Comparison of ENCODE assay signal across 29 cellular contexts in the genomic region with DNA sequence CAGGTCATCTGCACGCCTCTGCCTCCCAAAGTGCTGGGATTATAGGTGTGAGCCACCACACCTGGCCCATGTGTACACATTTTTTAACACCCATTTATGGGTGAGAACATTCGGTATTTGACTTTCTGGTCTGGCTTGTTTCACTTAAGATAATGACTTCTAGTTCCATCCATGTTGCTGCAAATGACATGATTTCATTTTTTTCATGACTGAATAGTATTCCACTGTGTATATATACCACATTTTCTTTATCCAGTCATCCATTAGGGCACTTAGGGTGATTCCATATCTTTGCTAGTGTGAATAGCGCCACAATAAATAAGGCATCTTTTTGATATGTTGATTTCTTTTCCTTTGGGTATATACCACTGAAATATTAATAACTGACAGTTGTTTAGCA. TPM values are rescaled to one million over a fixed set of nuclear protein-coding genes. Genes with fewer than 3 reads are reported as not detected.
DNase-seq lines count a peak whose midpoint lies in the region; ATAC-seq, FAIRE-seq and TF ChIP-seq lines count a peak whose summit lies in the region.
"Had no signal": no experiment of that assay in that cellular context is flagged by ENCODE, and none has a peak within 500 bp of the region (broad histone marks: within the 10 kb centered on the region; RNA-seq: fewer than 3 reads in every experiment).

No MANE protein-coding gene starts in this region.

- no peak overlapping the region for H3K4me2 ChIP-seq in OCI-LY7 (ENCODE audit: low read length)
- H3K4me2 ChIP-seq in K562 (ENCODE audit: insufficient read depth, low read length), result no peak overlapping the region
- H3K4me2 ChIP-seq: BLaER1 treated with 17β-estradiol and CSF1 and Interleukin-3, amounts not matched to agents 10 nM and 100 nM had no signal

- H3K4me3 Mint-ChIP-seq in activated naive CD4-positive, alpha-beta T cell treated with anti-CD3 and anti-CD28 coated beads, Interleukin-2, amount 50 U/mL, for 24 hours, result peak overlapping the region; percentile 51
- peak overlapping the region; percentile 61 for H3K4me3 Mint-ChIP-seq in type B pancreatic cell
- H3K4me3 Mint-ChIP-seq in mesothelial cell of epicardium, result no peak overlapping the region
- H3K4me3 Mint-ChIP-seq: CD14-positive monocyte, H9, HFFc6 had no signal

- 54% methylated on average over 3 of the region's 3 CpGs for WGBS in K562 (ENCODE audit: insufficient coverage, low coverage, missing lambda C conversion rate)

- TF ChIP-seq CTCF in OCI-LY7 (conservative IDR thresholded peaks at IDR 0.05; ENCODE audit: low read length) (no peak), K562 (IDR thresholded peaks at IDR 0.05 in 2 of 3, conservative IDR thresholded peaks at IDR 0.05 in 1 of 3; ENCODE audit: insufficient read depth in 2 of 3, low read depth in 1 of 3, low read length in 3 of 3) (no peak), type B pancreatic cell (conservative IDR thresholded peaks at IDR 0.05) (no peak), mesothelial cell of epicardium (IDR thresholded peaks at IDR 0.05; ENCODE audit: unreplicated experiment) (no peak)

- H3K27ac ChIP-seq in OCI-LY7 (ENCODE audit: low read depth, low read length, poor library complexity, severe bottlenecking) (no peak overlapping the region), K562 (ENCODE audit: extremely low read depth, low read depth, low read length) (no peak overlapping the region; the same call in 2 of the 3 replicates)
- H3K27ac ChIP-seq: 22Rv1; BLaER1 treated with 17β-estradiol and CSF1 and Interleukin-3, amounts not matched to agents 10 nM and 100 nM had no signal

- DNase-seq in activated naive CD4-positive, alpha-beta T cell treated with anti-CD3 and anti-CD28 coated beads, Interleukin-2, amount 50 U/mL, for 72 hours (ENCODE audit: low spot score in 2 of 2), result no peak
- DNase-seq in OCI-LY7 (ENCODE audit: low spot score), result no peak
- DNase-seq in K562 (ENCODE audit: extremely low read depth in 1 of 4, low spot score in 3 of 4), result no peak
- DNase-seq in type B pancreatic cell (ENCODE audit: extremely low spot score, unreplicated experiment), result no peak
- DNase-seq in mesothelial cell of epicardium (ENCODE audit: low spot score in 2 of 2, unreplicated experiment in 2 of 2), result no peak
- no peak for DNase-seq in NCI-H748 (lab: John Stamatoyannopoulos, UW; ENCODE audit: unreplicated experiment)
- no peak for DNase-seq in epidermal melanocyte (ENCODE audit: insufficient read length, low spot score)
- DNase-seq: ACHN; AML-193; BE2C; CD4-positive, alpha-beta T cell; CD8-positive, alpha-beta memory T cell; DMS 273 treated with DMSO at 0.1 percent for 48 hours; DMS79; EL; GDM1; H9; HFFc6 had no signal

- POLR2A ChIA-PET in OCI-LY7 (lab: Charles Lee) (no interaction called here), K562 (lab: Yijun Ruan, JAX) (no interaction called here)

- H3K27ac Mint-ChIP-seq in activated naive CD4-positive, alpha-beta T cell treated with anti-CD3 and anti-CD28 coated beads, Interleukin-2, amount 50 U/mL, for 24 hours, result no peak overlapping the region
- no peak overlapping the region for H3K27ac Mint-ChIP-seq in activated naive CD4-positive, alpha-beta T cell treated with anti-CD3 and anti-CD28 coated beads, Interleukin-2, amount 50 U/mL, for 72 hours
- peak overlapping the region; percentile 80 for H3K27ac Mint-ChIP-seq in type B pancreatic cell
- H3K27ac Mint-ChIP-seq in mesothelial cell of epicardium, result no peak overlapping the region
- H3K27ac Mint-ChIP-seq: CD14-positive monocyte; CD4-positive, alpha-beta T cell; GM23338; H9; HFFc6 had no signal

- H3K9me3 Mint-ChIP-seq in activated naive CD4-positive, alpha-beta T cell treated with anti-CD3 and anti-CD28 coated beads, Interleukin-2, amount 50 U/mL, for 24 hours, result no peaks in the 10 kb centered on the region
- H3K9me3 Mint-ChIP-seq in activated naive CD4-positive, alpha-beta T cell treated with anti-CD3 and anti-CD28 coated beads, Interleukin-2, amount 50 U/mL, for 72 hours, result no peaks in the 10 kb centered on the region
- H3K9me3 Mint-ChIP-seq in type B pancreatic cell, result no peaks in the 10 kb centered on the region
- H3K9me3 Mint-ChIP-seq in mesothelial cell of epicardium, result no peaks in the 10 kb centered on the region
- H3K9me3 Mint-ChIP-seq: CD4-positive, alpha-beta T cell; CD8-positive, alpha-beta memory T cell; HFFc6 had no signal

- intact Hi-C loops in OCI-LY7 (cut with micrococcal nuclease; ENCODE audit: unreplicated experiment) (no loop called here), K562 (cut with micrococcal nuclease) (loop anchor here (2.0 kb wide), 1 partner anchor 37 kb away; a partner anchor contains a TSS)

- H3K9me3 ChIP-seq in OCI-LY7 (ENCODE audit: low read length), result no peaks in the 10 kb centered on the region
- H3K9me3 ChIP-seq in K562 (replicated peaks; ENCODE audit: control insufficient read depth, insufficient read depth, low read depth, low read length), result no peaks in the 10 kb centered on the region
- H3K9me3 ChIP-seq: BE2C; BLaER1 treated with 17β-estradiol and CSF1 and Interleukin-3, amounts not matched to agents 10 nM and 100 nM had no signal

- no peak for TF ChIP-seq POLR2A in K562 (conservative IDR thresholded peaks at IDR 0.05)

- H4K20me1 ChIP-seq in OCI-LY7 (ENCODE audit: insufficient read depth, low read length), result no peaks in the 10 kb centered on the region
- no peaks in the 10 kb centered on the region for H4K20me1 ChIP-seq in K562 (replicated peaks; ENCODE audit: control insufficient read depth, insufficient read depth, low read length)
- H4K20me1 ChIP-seq: BLaER1 treated with 17β-estradiol and CSF1 and Interleukin-3, amounts not matched to agents 10 nM and 100 nM had no signal

- H3K4me3 ChIP-seq in OCI-LY7 (ENCODE audit: low read depth, low read length, poor library complexity, severe bottlenecking) (no peak overlapping the region), K562 (no peak overlapping the region)
- H3K4me3 ChIP-seq: BLaER1 treated with 17β-estradiol and CSF1 and Interleukin-3, amounts not matched to agents 10 nM and 100 nM; GM12878 had no signal

- no peak for TF ChIP-seq EP300 in K562 (IDR thresholded peaks at IDR 0.05; ENCODE audit: low read length)

- in situ Hi-C loops in K562 (cut with MboI), result no loop called here

- BruUV-seq in OCI-LY7 (replicated peaks; lab: Mats Ljungman, UMichigan) (TSS peak; percentile 73), K562 (replicated peaks; lab: Mats Ljungman, UMichigan) (no TSS peak)

- H3K9ac ChIP-seq in K562 (ENCODE audit: insufficient read depth in 1 of 2, low read depth in 2 of 2, low read length in 2 of 2), result no peak overlapping the region
- H3K9ac ChIP-seq: BLaER1 treated with 17β-estradiol and CSF1 and Interleukin-3, amounts not matched to agents 10 nM and 100 nM had no signal

- H3K27me3 ChIP-seq in K562 (ENCODE audit: control insufficient read depth in 2 of 2, insufficient read depth in 2 of 2, low read length in 2 of 2), result peaks cover 0 to 8% of the 10 kb centered on the region in 2 experiments; a peak in 2 of 5 replicates
- H3K27me3 ChIP-seq: BE2C had no signal

- no peaks in the 10 kb centered on the region for H3K9me2 ChIP-seq in OCI-LY7 (ENCODE audit: insufficient read depth, low read length)

- no peak for ATAC-seq in activated naive CD4-positive, alpha-beta T cell treated with anti-CD3 and anti-CD28 coated beads, Interleukin-2, amount 50 U/mL, for 72 hours
- ATAC-seq in K562, result no peak
- ATAC-seq: GM12878, GM23338, HCT116 had no signal

- no peaks in the 10 kb centered on the region for H3K36me3 Mint-ChIP-seq in activated naive CD4-positive, alpha-beta T cell treated with anti-CD3 and anti-CD28 coated beads, Interleukin-2, amount 50 U/mL, for 24 hours
- H3K36me3 Mint-ChIP-seq in activated naive CD4-positive, alpha-beta T cell treated with anti-CD3 and anti-CD28 coated beads, Interleukin-2, amount 50 U/mL, for 72 hours, result peaks cover 0 to 7% of the 10 kb centered on the region in 2 donors
- H3K36me3 Mint-ChIP-seq in type B pancreatic cell, result no peaks in the 10 kb centered on the region
- no peaks in the 10 kb centered on the region for H3K36me3 Mint-ChIP-seq in mesothelial cell of epicardium

- peaks cover 15% of the 10 kb centered on the region for H3K4me1 Mint-ChIP-seq in activated naive CD4-positive, alpha-beta T cell treated with anti-CD3 and anti-CD28 coated beads, Interleukin-2, amount 50 U/mL, for 24 hours
- no peaks in the 10 kb centered on the region for H3K4me1 Mint-ChIP-seq in type B pancreatic cell (ENCODE audit: unreplicated experiment)
- H3K4me1 Mint-ChIP-seq in mesothelial cell of epicardium, result peaks cover 8% of the 10 kb centered on the region

- CTCF ChIA-PET in OCI-LY7 (lab: Charles Lee; ENCODE audit: unreplicated experiment) (no interaction called here), K562 (lab: Yijun Ruan, JAX; ENCODE audit: low intra/inter-chr PET ratio) (no interaction called here)

- no peak for TF ChIP-seq RAD21 in K562 (CRISPR knock-in tag; conservative IDR thresholded peaks at IDR 0.05 in 1 of 2, IDR thresholded peaks at IDR 0.05 in 1 of 2)

- H2AFZ ChIP-seq in OCI-LY7 (ENCODE audit: low read length) (no peak overlapping the region), K562 (ENCODE audit: low read depth, low read length) (no peak overlapping the region)
- H2AFZ ChIP-seq: GM23338 had no signal

- H3K9me1 ChIP-seq in K562 (ENCODE audit: control insufficient read depth, insufficient read depth, low read length), result no peaks in the 10 kb centered on the region

- H3K27me3 Mint-ChIP-seq in activated naive CD4-positive, alpha-beta T cell treated with anti-CD3 and anti-CD28 coated beads, Interleukin-2, amount 50 U/mL, for 24 hours, result no peaks in the 10 kb centered on the region
- peaks cover 75% of the 10 kb centered on the region for H3K27me3 Mint-ChIP-seq in type B pancreatic cell
- peaks cover 88% of the 10 kb centered on the region for H3K27me3 Mint-ChIP-seq in mesothelial cell of epicardium (ENCODE audit: low read depth)

- H3K4me1 ChIP-seq in OCI-LY7 (ENCODE audit: insufficient read depth, low read length, poor library complexity, severe bottlenecking), result peaks cover 6% of the 10 kb centered on the region
- peaks cover 10 to 22% of the 10 kb centered on the region in 2 experiments; a peak in 4 of 5 replicates for H3K4me1 ChIP-seq in K562 (replicated peaks in 1 of 2; ENCODE audit: control insufficient read depth in 2 of 2, insufficient read depth in 2 of 2, low read length in 2 of 2)
- H3K4me1 ChIP-seq: BE2C had no signal

- no peaks in the 10 kb centered on the region for H3K79me2 ChIP-seq in OCI-LY7 (ENCODE audit: insufficient read depth, low read depth, low read length)
- H3K79me2 ChIP-seq in K562 (ENCODE audit: control insufficient read depth, insufficient read depth, low read length), result no peaks in the 10 kb centered on the region

- H3K36me3 ChIP-seq in OCI-LY7 (ENCODE audit: insufficient read depth, low read length) (0 out of 2 replicates have a peak, but pooled peaks cover 8% of the 10 kb centered on the region), K562 (ENCODE audit: control insufficient read depth, insufficient read depth, low read length) (no peaks in the 10 kb centered on the region)
- H3K36me3 ChIP-seq: BE2C; BLaER1 treated with 17β-estradiol and CSF1 and Interleukin-3, amounts not matched to agents 10 nM and 100 nM had no signal

- no peak for FAIRE-seq in K562 (lab: Jason Lieb, UNC)
- FAIRE-seq: A204.1, D721Med, GM12878, GM18507 had no signal

RNA-seq across cellular contexts. Expression of a gene that starts 5.6 kb away (rescaled TPM):
- 1 to 10 TPM; 1.5 to 3.2 TPM for total RNA-seq in activated naive CD4-positive, alpha-beta T cell treated with anti-CD3 and anti-CD28 coated beads, Interleukin-2, amount 50 U/mL, for 72 hours
- total RNA-seq in OCI-LY7 (2014; rRNA removed; shearing (Covaris generic)), result 2.0 TPM in 1 of 2 replicates, not detected in the other
- total RNA-seq in OCI-LY7 (2022), result 4.5 and 5.3 TPM in 2 replicates
- not detected in 2 replicates for total RNA-seq in K562 (2011; cell fraction: chromatin; rRNA removed; ENCODE audit: low replicate concordance)
- not detected in 2 replicates for total RNA-seq in K562 (2011; cell fraction: nucleolus; rRNA removed)
- not detected in 2 replicates for total RNA-seq in K562 (2011; cell fraction: nucleoplasm; rRNA removed)
- total RNA-seq in K562 (2014; rRNA removed), result not detected in 2 replicates
- not detected in 2 replicates for total RNA-seq in K562 (2014; rRNA removed; fragmentation: Illumina TruSeq; extraction: Trizol)
- not detected in 2 replicates for total RNA-seq in K562 (2015; rRNA removed; fragmentation: Illumina TruSeq; extraction: Trizol)
- not detected in 2 replicates for total RNA-seq in K562 (2021)
- polyA plus RNA-seq in K562 (2011; rRNA removed), result not detected in 2 replicates
- polyA plus RNA-seq in K562 (2011; cell fraction: cytosol; rRNA removed), result not detected in 2 replicates
- not detected in 2 replicates for polyA plus RNA-seq in K562 (2011; cell fraction: nucleus; rRNA removed)
- not detected in 2 replicates for polyA plus RNA-seq in K562 (2012)
- not detected in 2 replicates for polyA plus RNA-seq in K562 (2014; fragmentation: Illumina TruSeq; extraction: Trizol)
- not detected for polyA plus RNA-seq in K562 (2014; fragmentation: Nextera tagmentation; extraction: Ambion mirVana)
- not detected in 2 replicates for polyA plus RNA-seq in K562 (2014; rRNA removed)
- polyA minus RNA-seq in K562 (2011; rRNA and poly(A)+ RNA removed), result not detected in 2 replicates
- not detected in 2 replicates for polyA minus RNA-seq in K562 (2011; cell fraction: cytosol; rRNA and poly(A)+ RNA removed)
- not detected in 2 replicates for polyA minus RNA-seq in K562 (2011; cell fraction: nucleus; rRNA and poly(A)+ RNA removed)
- not detected in 2 replicates for total RNA-seq in type B pancreatic cell (ENCODE audit: low replicate concordance)
- 0.70 TPM in 1 of 3 replicates, not detected in the others for total RNA-seq in mesothelial cell of epicardium
- total RNA-seq: H4, HFFc6 had no signal
- polyA plus RNA-seq: CD14-positive monocyte; CD8-positive, alpha-beta memory T cell had no signal

RNA-seq across cellular contexts. Expression of a gene that starts 36.4 kb away (rescaled TPM):
- under 1 TPM in 1 of 2 donors, not detected in 1; 0.23 TPM for total RNA-seq in activated naive CD4-positive, alpha-beta T cell treated with anti-CD3 and anti-CD28 coated beads, Interleukin-2, amount 50 U/mL, for 72 hours
- total RNA-seq in OCI-LY7 (2014; rRNA removed; shearing (Covaris generic)), result not detected in 2 replicates
- total RNA-seq in OCI-LY7 (2022) (0.10 TPM in 1 of 2 replicates, not detected in the other), K562 (2014; rRNA removed) (not detected in 2 replicates), K562 (2014; rRNA removed; fragmentation: Illumina TruSeq; extraction: Trizol) (not detected in 2 replicates), K562 (2015; rRNA removed; fragmentation: Illumina TruSeq; extraction: Trizol) (0.04 TPM in 1 of 2 replicates, not detected in the other), K562 (2021) (not detected in 2 replicates), type B pancreatic cell (ENCODE audit: low replicate concordance) (0.14 TPM in 1 of 2 replicates, not detected in the other), mesothelial cell of epicardium (0.09 to 0.13 TPM in 2 of 3 replicates, not detected in the other)
- 0.12 TPM in 1 of 2 replicates, not detected in the other for total RNA-seq in K562 (2011; cell fraction: chromatin; rRNA removed; ENCODE audit: low replicate concordance)
- not detected in 2 replicates for total RNA-seq in K562 (2011; cell fraction: nucleolus; rRNA removed)
- not detected in 2 replicates for total RNA-seq in K562 (2011; cell fraction: nucleoplasm; rRNA removed)
- polyA plus RNA-seq in K562 (2011; rRNA removed) (not detected in 2 replicates), K562 (2014; fragmentation: Illumina TruSeq; extraction: Trizol) (not detected in 2 replicates), K562 (2014; fragmentation: Nextera tagmentation; extraction: Ambion mirVana) (not detected), K562 (2014; rRNA removed) (0.04 TPM in 1 of 2 replicates, not detected in the other)
- polyA plus RNA-seq in K562 (2011; cell fraction: cytosol; rRNA removed), result not detected in 2 replicates
- 0.03 and 0.06 TPM in 2 replicates for polyA plus RNA-seq in K562 (2011; cell fraction: nucleus; rRNA removed)
- polyA plus RNA-seq in K562 (2012), result 0.14 TPM in 1 of 2 replicates, not detected in the other
- polyA minus RNA-seq in K562 (2011; rRNA and poly(A)+ RNA removed), result not detected in 2 replicates
- not detected in 2 replicates for polyA minus RNA-seq in K562 (2011; cell fraction: cytosol; rRNA and poly(A)+ RNA removed)
- polyA minus RNA-seq in K562 (2011; cell fraction: nucleus; rRNA and poly(A)+ RNA removed), result not detected in 2 replicates
- total RNA-seq: CD8-positive, alpha-beta memory T cell; GM12878; H4 had no signal
- polyA plus RNA-seq: CD14-positive monocyte; CD8-positive, alpha-beta memory T cell had no signal

RNA-seq across cellular contexts. Expression of a gene that starts 42.0 kb away (rescaled TPM):
- total RNA-seq in activated naive CD4-positive, alpha-beta T cell treated with anti-CD3 and anti-CD28 coated beads, Interleukin-2, amount 50 U/mL, for 72 hours, result 10 to 100 TPM in 1 of 2 donors, 1 to 10 TPM in 1; 7.5 to 10.7 TPM
- 0.44 and 0.75 TPM in 2 replicates for total RNA-seq in OCI-LY7 (2014; rRNA removed; shearing (Covaris generic))
- 4.6 and 5.8 TPM in 2 replicates for total RNA-seq in OCI-LY7 (2022)
- total RNA-seq in K562 (2011; cell fraction: chromatin; rRNA removed; ENCODE audit: low replicate concordance), result 0.51 and 1.1 TPM in 2 replicates
- 0.92 and 1.2 TPM in 2 replicates for total RNA-seq in K562 (2011; cell fraction: nucleolus; rRNA removed)
- 0.66 and 1.3 TPM in 2 replicates for total RNA-seq in K562 (2011; cell fraction: nucleoplasm; rRNA removed)
- total RNA-seq in K562 (2014; rRNA removed), result 0.09 and 0.45 TPM in 2 replicates
- 0.22 TPM in 1 of 2 replicates, not detected in the other for total RNA-seq in K562 (2014; rRNA removed; fragmentation: Illumina TruSeq; extraction: Trizol)
- total RNA-seq in K562 (2015; rRNA removed; fragmentation: Illumina TruSeq; extraction: Trizol), result not detected in 2 replicates
- 1.1 and 2.2 TPM in 2 replicates for total RNA-seq in K562 (2021)
- 0.14 and 0.31 TPM in 2 replicates for polyA plus RNA-seq in K562 (2011; rRNA removed)
- 0.16 and 0.94 TPM in 2 replicates for polyA plus RNA-seq in K562 (2011; cell fraction: cytosol; rRNA removed)
- 1.4 and 3.3 TPM in 2 replicates for polyA plus RNA-seq in K562 (2011; cell fraction: nucleus; rRNA removed)
- 0.22 and 0.29 TPM in 2 replicates for polyA plus RNA-seq in K562 (2012)
- 0.11 and 0.13 TPM in 2 replicates for polyA plus RNA-seq in K562 (2014; fragmentation: Illumina TruSeq; extraction: Trizol)
- polyA plus RNA-seq in K562 (2014; fragmentation: Nextera tagmentation; extraction: Ambion mirVana), result under 1 TPM; 0.03 to 0.06 TPM
- polyA plus RNA-seq in K562 (2014; rRNA removed), result 0.16 and 1.7 TPM in 2 replicates
- polyA minus RNA-seq in K562 (2011; rRNA and poly(A)+ RNA removed), result 0.11 TPM in 1 of 2 replicates, not detected in the other
- polyA minus RNA-seq in K562 (2011; cell fraction: cytosol; rRNA and poly(A)+ RNA removed), result not detected in 2 replicates
- polyA minus RNA-seq in K562 (2011; cell fraction: nucleus; rRNA and poly(A)+ RNA removed), result 0.56 and 0.94 TPM in 2 replicates
- 0.46 TPM in 1 of 2 replicates, not detected in the other for total RNA-seq in type B pancreatic cell (ENCODE audit: low replicate concordance)
- total RNA-seq in mesothelial cell of epicardium, result 0.45 to 0.75 TPM (median 0.66 TPM) in 3 replicates
- polyA plus RNA-seq: CD14-positive monocyte; CD8-positive, alpha-beta memory T cell; GM23338 had no signal

RNA-seq across cellular contexts. Expression of a gene that starts 43.0 kb away (rescaled TPM):
- total RNA-seq in activated naive CD4-positive, alpha-beta T cell treated with anti-CD3 and anti-CD28 coated beads, Interleukin-2, amount 50 U/mL, for 72 hours, result not detected
- total RNA-seq in OCI-LY7 (2014; rRNA removed; shearing (Covaris generic)), result not detected in 2 replicates
- not detected in 2 replicates for total RNA-seq in OCI-LY7 (2022)
- not detected in 2 replicates for total RNA-seq in K562 (2011; cell fraction: chromatin; rRNA removed; ENCODE audit: low replicate concordance)
- not detected in 2 replicates for total RNA-seq in K562 (2011; cell fraction: nucleolus; rRNA removed)
- not detected in 2 replicates for total RNA-seq in K562 (2011; cell fraction: nucleoplasm; rRNA removed)
- not detected in 2 replicates for total RNA-seq in K562 (2014; rRNA removed)
- total RNA-seq in K562 (2014; rRNA removed; fragmentation: Illumina TruSeq; extraction: Trizol), result not detected in 2 replicates
- not detected in 2 replicates for total RNA-seq in K562 (2015; rRNA removed; fragmentation: Illumina TruSeq; extraction: Trizol)
- 0.04 and 0.07 TPM in 2 replicates for total RNA-seq in K562 (2021)
- polyA plus RNA-seq in K562 (2011; rRNA removed), result not detected in 2 replicates
- polyA plus RNA-seq in K562 (2011; cell fraction: cytosol; rRNA removed), result not detected in 2 replicates
- polyA plus RNA-seq in K562 (2011; cell fraction: nucleus; rRNA removed), result not detected in 2 replicates
- polyA plus RNA-seq in K562 (2012), result not detected in 2 replicates
- polyA plus RNA-seq in K562 (2014; fragmentation: Illumina TruSeq; extraction: Trizol), result not detected in 2 replicates
- not detected for polyA plus RNA-seq in K562 (2014; fragmentation: Nextera tagmentation; extraction: Ambion mirVana)
- polyA plus RNA-seq in K562 (2014; rRNA removed), result not detected in 2 replicates
- not detected in 2 replicates for polyA minus RNA-seq in K562 (2011; rRNA and poly(A)+ RNA removed)
- polyA minus RNA-seq in K562 (2011; cell fraction: cytosol; rRNA and poly(A)+ RNA removed), result not detected in 2 replicates
- polyA minus RNA-seq in K562 (2011; cell fraction: nucleus; rRNA and poly(A)+ RNA removed), result not detected in 2 replicates
- total RNA-seq in type B pancreatic cell (ENCODE audit: low replicate concordance), result not detected in 2 replicates
- 0.09 TPM in 1 of 3 replicates, not detected in the others for total RNA-seq in mesothelial cell of epicardium
- total RNA-seq: CD4-positive, alpha-beta T cell; CD8-positive, alpha-beta memory T cell; GM12878; H4; H9; HFFc6 had no signal
- polyA plus RNA-seq: CD8-positive, alpha-beta memory T cell had no signal
